18 cellular contexts compared by ENCODE assay signal in genomic region chr3:69566256-69566655, GRCh38.
"Had no signal": no experiment of that assay in that cellular context is flagged by ENCODE, and none has a peak within 500 bp of the region (broad histone marks: within the 10 kb centered on the region; RNA-seq: fewer than 3 reads in every experiment).

No MANE protein-coding gene starts in this region.

- DNase-seq: MV-4-11; NCI-H1048; NCI-H1105; NCI-H1417; NCI-H1436 treated with DMSO at 0.1 percent for 48 hours; NCI-H1694; NCI-H187 treated with DMSO at 0.1 percent for 48 hours; NCI-H2029 treated with DMSO at 0.1 percent for 48 hours; NCI-H2107; NCI-H2227 treated with DMSO at 0.1 percent for 48 hours; NCI-H524; NCI-H526 treated with DMSO at 0.1 percent for 48 hours; NCI-H748 treated with DMSO at 0.1 percent for 48 hours; NK-92 treated with Interleukin-12 subunit alpha and Interleukin-12 subunit beta, amount 100 ng/mL, for 24 hours; RPMI8226; SHP77; SK-N-SH had no signal

- ATAC-seq: K562 had no signal
